In the genomic region with DNA sequence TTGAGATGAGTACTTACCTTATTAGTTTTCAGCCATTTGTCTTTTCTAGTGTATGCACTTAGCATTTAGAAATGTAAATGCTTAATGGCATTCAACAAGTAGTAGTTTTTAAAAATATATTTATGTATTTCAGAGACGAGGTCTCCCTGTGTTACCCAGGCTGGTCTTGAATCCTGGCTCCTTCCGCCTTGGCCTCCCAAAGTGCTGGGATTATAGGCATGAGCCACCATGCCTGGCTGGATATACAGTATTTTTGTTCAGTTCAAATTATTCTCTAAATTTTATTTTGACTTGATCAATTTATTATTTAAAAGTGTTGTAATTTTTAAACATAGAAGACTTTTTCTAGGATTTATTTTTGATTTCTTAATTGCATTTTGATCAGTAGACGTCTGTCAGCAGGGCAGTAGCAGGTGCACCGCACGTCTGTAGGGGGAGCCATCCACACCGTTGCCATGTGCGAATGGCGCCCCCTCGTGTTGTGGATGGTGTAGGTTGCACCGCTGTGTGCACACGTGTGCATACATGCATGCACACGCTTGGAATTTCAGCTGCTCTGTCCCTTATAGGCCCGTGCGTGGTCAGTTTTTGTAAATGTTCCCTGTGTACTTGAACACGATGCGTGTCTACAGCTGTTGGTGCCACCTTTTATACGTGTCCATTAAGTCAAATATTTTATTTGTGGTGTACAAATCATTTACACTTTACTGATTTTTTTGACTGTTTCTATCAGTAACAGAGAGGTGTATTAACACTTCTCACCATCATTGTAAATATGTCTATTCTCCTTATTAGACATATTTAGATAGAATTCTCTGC, we compare ENCODE assay signal across 8 cellular contexts. TPM values are rescaled to one million over a fixed set of nuclear protein-coding genes. Genes with fewer than 3 reads are reported as not detected.
DNase-seq lines count a peak whose midpoint lies in the region; ATAC-seq and TF ChIP-seq lines count a peak whose summit lies in the region.

No MANE protein-coding gene starts in this region.

- DNase-seq in AG20443 (ENCODE audit: low spot score), result peak; percentile 95
- peak; percentile 65 for DNase-seq in LNCaP clone FGC (ENCODE audit: low read depth)
- DNase-seq in RWPE2 (ENCODE audit: low spot score), result no peak
- DNase-seq in fibroblast of the conjunctiva (ENCODE audit: low read depth), result peak; percentile 78
- peak; percentile 65 for DNase-seq in non-pigmented ciliary epithelial cell (ENCODE audit: low read depth)
- peak in 34 of 49 donors; percentile 1 to 77 (median 30) for DNase-seq in substantia nigra (lab: John Stamatoyannopoulos, UW)

- H3K36me3 ChIP-seq in RWPE2 (ENCODE audit: low read depth), result peaks cover 21% of the 10 kb centered on the region

- no peaks in the 10 kb centered on the region for H3K27me3 Mint-ChIP-seq in activated T-helper 17 cell treated with anti-CD3 and anti-CD28 coated beads, Interleukin-2, amount 50 U/mL, for 72 hours

- H3K27ac ChIP-seq in RWPE2 (ENCODE audit: poor library complexity, severe bottlenecking) (no peak overlapping the region), substantia nigra (ENCODE audit: low read depth, low read length, poor library complexity, severe bottlenecking) (no peak overlapping the region)

- no peaks in the 10 kb centered on the region for H3K9me3 Mint-ChIP-seq in activated T-helper 17 cell treated with anti-CD3 and anti-CD28 coated beads, Interleukin-2, amount 50 U/mL, for 72 hours

- H3K4me1 ChIP-seq in RWPE2 (ENCODE audit: insufficient read depth, poor library complexity, severe bottlenecking), result no peaks in the 10 kb centered on the region

- no peak overlapping the region for H3K4me3 ChIP-seq in LNCaP clone FGC (ENCODE audit: low read depth, low read length)
- no peak overlapping the region for H3K4me3 ChIP-seq in RWPE2 (ENCODE audit: severe bottlenecking)

- H3K27me3 ChIP-seq in RWPE2 (ENCODE audit: insufficient read depth, poor library complexity, severe bottlenecking), result no peaks in the 10 kb centered on the region

- H3K4me3 Mint-ChIP-seq in activated T-helper 17 cell treated with anti-CD3 and anti-CD28 coated beads, Interleukin-2, amount 50 U/mL, for 72 hours, result no peak overlapping the region

- H3K4me1 Mint-ChIP-seq in activated T-helper 17 cell treated with anti-CD3 and anti-CD28 coated beads, Interleukin-2, amount 50 U/mL, for 72 hours, result peaks cover 4% of the 10 kb centered on the region

- H3K27ac Mint-ChIP-seq in activated T-helper 17 cell treated with anti-CD3 and anti-CD28 coated beads, Interleukin-2, amount 50 U/mL, for 72 hours, result peak overlapping the region; percentile 41

- TF ChIP-seq CTCF in LNCaP clone FGC (IDR thresholded peaks at IDR 0.05; ENCODE audit: control insufficient read depth, extremely low read depth, insufficient read depth), result peak; percentile 100
- TF ChIP-seq CTCF in RWPE2 (IDR thresholded peaks at IDR 0.05; ENCODE audit: poor library complexity, severe bottlenecking), result peak; percentile 97

- peaks cover 9% of the 10 kb centered on the region for H3K36me3 Mint-ChIP-seq in activated T-helper 17 cell treated with anti-CD3 and anti-CD28 coated beads, Interleukin-2, amount 50 U/mL, for 72 hours (ENCODE audit: low read depth)

- H3K9me3 ChIP-seq in RWPE2 (ENCODE audit: severe bottlenecking), result peaks cover 3% of the 10 kb centered on the region

- peak; percentile 42 for ATAC-seq in GM19468 (IDR thresholded peaks at IDR 0.05; ENCODE audit: extremely low read depth, unreplicated experiment)
- peak; percentile 94 for ATAC-seq in RWPE2 (ENCODE audit: low read depth)
- peak; percentile 100 for ATAC-seq in activated T-helper 17 cell treated with anti-CD3 and anti-CD28 coated beads, Interleukin-2, amount 50 U/mL, for 72 hours (replicated peaks)

RNA-seq across cellular contexts. Expression of a gene that starts 30.6 kb away (rescaled TPM):
- 100 to 1,000 TPM in 1 of 2 donors, 10 to 100 TPM in 1; 62.0 to 228 TPM for total RNA-seq in activated T-helper 17 cell treated with anti-CD3 and anti-CD28 coated beads, Interleukin-2, amount 50 U/mL, for 72 hours

Comparison
In these comparisons a context has a peak if more than half of its experiments do, and no peak if none do; other contexts are left out.
1. ATAC-seq: peak in every context shown above with its lines; median percentile 100 in activated T-helper 17 cell treated with anti-CD3 and anti-CD28 coated beads, Interleukin-2, amount 50 U/mL, for 72 hours; 94 in RWPE2; 42 in GM19468.